In the genomic region with DNA sequence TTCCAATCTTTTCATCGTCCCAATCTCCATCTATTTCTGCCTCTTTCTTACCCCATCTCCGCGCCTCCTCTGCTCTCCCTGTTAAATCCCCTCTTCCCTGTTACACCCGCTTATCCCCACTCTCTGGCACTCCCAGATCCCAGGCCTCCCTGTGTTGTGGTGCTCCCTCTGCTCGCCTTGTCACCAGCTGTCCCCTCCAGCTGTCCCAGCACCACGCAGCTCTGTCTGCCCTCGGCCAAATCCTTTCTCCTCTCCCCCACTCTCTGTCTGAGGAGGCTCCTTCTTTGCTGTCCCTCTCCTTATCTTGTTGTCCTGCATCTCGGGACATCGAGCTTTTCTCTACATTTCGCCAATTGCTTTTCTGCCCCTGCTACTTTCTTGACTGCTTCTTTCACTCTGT, we compare ENCODE assay signal across 8 cellular contexts. TPM values are rescaled to one million over a fixed set of nuclear protein-coding genes. Genes with fewer than 3 reads are reported as not detected.
DNase-seq lines count a peak whose midpoint lies in the region; ATAC-seq lines count a peak whose summit lies in the region.

No MANE protein-coding gene starts in this region.

- H3K9me2 ChIP-seq in Karpas-422 (replicated peaks; ENCODE audit: insufficient read depth, low read length), result no peaks in the 10 kb centered on the region

- no peak for ATAC-seq in CD4-positive, CD25-positive, alpha-beta regulatory T cell (ENCODE audit: low read depth in 2 of 2)
- ATAC-seq in naive B cell (ENCODE audit: low read depth in 2 of 2) (no peak), GM21367 (IDR thresholded peaks at IDR 0.05; ENCODE audit: unreplicated experiment) (no peak), GM21723 (IDR thresholded peaks at IDR 0.05; ENCODE audit: unreplicated experiment) (no peak)

- H4K20me1 ChIP-seq in Karpas-422 (ENCODE audit: insufficient read depth, low read depth, low read length), result peaks cover 28% of the 10 kb centered on the region

- H3K27ac ChIP-seq in CD4-positive, CD25-positive, alpha-beta regulatory T cell (ENCODE audit: insufficient read depth, low read length, poor library complexity, severe bottlenecking), result peak overlapping the region; percentile 87
- H3K27ac ChIP-seq in Karpas-422 (ENCODE audit: low read length), result peak overlapping the region; percentile 65; the same call in 1 of the 2 replicates

- no peak overlapping the region for H2AFZ ChIP-seq in Karpas-422 (ENCODE audit: low read length)

- H3K36me3 ChIP-seq in CD4-positive, CD25-positive, alpha-beta regulatory T cell (ENCODE audit: control insufficient read depth, insufficient read depth, low read length), result peaks cover 19% of the 10 kb centered on the region
- peaks cover 28% of the 10 kb centered on the region for H3K36me3 ChIP-seq in Karpas-422 (ENCODE audit: insufficient read depth, low read length)

- H3K36me3 Mint-ChIP-seq in CD4-positive, CD25-positive, alpha-beta regulatory T cell, result peaks cover 30% of the 10 kb centered on the region
- H3K36me3 Mint-ChIP-seq in naive B cell, result peaks cover 16 to 23% of the 10 kb centered on the region in 2 donors

- H3K4me1 Mint-ChIP-seq in CD4-positive, CD25-positive, alpha-beta regulatory T cell, result peaks cover 10 to 57% (median 30%) of the 10 kb centered on the region in 4 donors
- peaks cover 29 to 59% (median 34%) of the 10 kb centered on the region in 3 donors for H3K4me1 Mint-ChIP-seq in naive B cell

- no peaks in the 10 kb centered on the region for H3K27me3 Mint-ChIP-seq in CD4-positive, CD25-positive, alpha-beta regulatory T cell
- no peaks in the 10 kb centered on the region for H3K27me3 Mint-ChIP-seq in naive B cell

- H3K27me3 ChIP-seq in CD4-positive, CD25-positive, alpha-beta regulatory T cell (ENCODE audit: control insufficient read depth, insufficient read depth, low read length), result no peaks in the 10 kb centered on the region
- H3K27me3 ChIP-seq in Karpas-422 (ENCODE audit: low read length), result no peaks in the 10 kb centered on the region

- peak overlapping the region; percentile 78 for H3K4me3 ChIP-seq in CD4-positive, CD25-positive, alpha-beta regulatory T cell (ENCODE audit: low read depth, low read length)
- H3K4me3 ChIP-seq in Karpas-422 (ENCODE audit: low read length), result peak overlapping the region; percentile 98

- H3K9me3 ChIP-seq in CD4-positive, CD25-positive, alpha-beta regulatory T cell (ENCODE audit: control insufficient read depth in 2 of 2, low read length in 2 of 2), result peaks cover 0 to 14% of the 10 kb centered on the region in 2 experiments
- no peaks in the 10 kb centered on the region for H3K9me3 ChIP-seq in Karpas-422 (ENCODE audit: low read length)

- no peak for DNase-seq in CD4-positive, CD25-positive, alpha-beta regulatory T cell
- DNase-seq in Karpas-422 (no peak), cerebellar cortex (ENCODE audit: low spot score) (peak; percentile 29), naive B cell (no peak), NCI-H1436 (lab: John Stamatoyannopoulos, UW) (no peak), mesenteric fat pad (ENCODE audit: low spot score) (no peak)

- H3K27ac Mint-ChIP-seq in CD4-positive, CD25-positive, alpha-beta regulatory T cell, result peak overlapping the region; percentile 90 to 99 (median 98)
- peak overlapping the region in 5 of 6 donors; percentile 69 to 98 (median 95) for H3K27ac Mint-ChIP-seq in naive B cell

- H3K4me1 ChIP-seq in CD4-positive, CD25-positive, alpha-beta regulatory T cell (ENCODE audit: control insufficient read depth, insufficient read depth, low read length, poor library complexity, severe bottlenecking), result peaks cover 22% of the 10 kb centered on the region
- peaks cover 20% of the 10 kb centered on the region for H3K4me1 ChIP-seq in Karpas-422 (ENCODE audit: low read length)

- H3K9me3 Mint-ChIP-seq in CD4-positive, CD25-positive, alpha-beta regulatory T cell, result peaks cover 0 to 15% (median 4%) of the 10 kb centered on the region in 7 donors
- peaks cover 0 to 7% (median 1%) of the 10 kb centered on the region in 7 donors for H3K9me3 Mint-ChIP-seq in naive B cell

- H3K79me2 ChIP-seq in Karpas-422 (ENCODE audit: low read length), result peaks cover 60% of the 10 kb centered on the region

- H3K4me2 ChIP-seq in Karpas-422 (ENCODE audit: low read depth, low read length, poor library complexity, severe bottlenecking), result peak overlapping the region; percentile 91

- H3K4me3 Mint-ChIP-seq in CD4-positive, CD25-positive, alpha-beta regulatory T cell, result peak overlapping the region; percentile 95 to 98 (median 97)
- peak overlapping the region; percentile 87 to 99 (median 96) for H3K4me3 Mint-ChIP-seq in naive B cell

- peak overlapping the region; percentile 99 for H3K9ac ChIP-seq in Karpas-422 (ENCODE audit: low read length)

RNA-seq across cellular contexts. Expression of gene ZNF160, which starts 1.0 kb away (rescaled TPM):
- total RNA-seq in CD4-positive, CD25-positive, alpha-beta regulatory T cell, result 47.1 TPM
- 10 to 100 TPM; 19.5 to 25.8 (median 23.3) TPM for polyA plus RNA-seq in CD4-positive, CD25-positive, alpha-beta regulatory T cell
- total RNA-seq in Karpas-422 (2014; rRNA removed; shearing (Covaris generic); ENCODE audit: low replicate concordance), result 97.3 and 122 TPM in 2 replicates
- 10 to 100 TPM; 11.2 to 40.7 (median 25.5) TPM for polyA plus RNA-seq in naive B cell (ENCODE audit: low read depth in 6 of 6)
- 32.8 TPM for total RNA-seq in mesenteric fat pad

RNA-seq across cellular contexts. Expression of gene ZNF415, which starts 30.5 kb away (rescaled TPM):
- total RNA-seq in CD4-positive, CD25-positive, alpha-beta regulatory T cell, result 0.49 TPM
- polyA plus RNA-seq in CD4-positive, CD25-positive, alpha-beta regulatory T cell, result 1 to 10 TPM in 2 of 4 donors, not detected in 2; 1.1 to 3.4 TPM
- 9.1 and 11.1 TPM in 2 replicates for total RNA-seq in Karpas-422 (2014; rRNA removed; shearing (Covaris generic); ENCODE audit: low replicate concordance)
- polyA plus RNA-seq in naive B cell (ENCODE audit: low read depth in 6 of 6), result 10 to 100 TPM in 2 of 6 donors, 1 to 10 TPM in 4; 4.6 to 22.2 (median 6.8) TPM
- total RNA-seq in mesenteric fat pad, result 12.7 TPM

RNA-seq across cellular contexts. Expression of gene ZNF347, which starts 56.7 kb away (rescaled TPM):
- total RNA-seq in CD4-positive, CD25-positive, alpha-beta regulatory T cell, result 3.2 TPM
- polyA plus RNA-seq in CD4-positive, CD25-positive, alpha-beta regulatory T cell, result 1 to 10 TPM; 3.7 to 8.8 (median 5.1) TPM
- 11.3 and 17.6 TPM in 2 replicates for total RNA-seq in Karpas-422 (2014; rRNA removed; shearing (Covaris generic); ENCODE audit: low replicate concordance)
- polyA plus RNA-seq in naive B cell (ENCODE audit: low read depth in 6 of 6), result 10 to 100 TPM in 3 of 6 donors, 1 to 10 TPM in 3; 3.4 to 13.3 (median 9.5) TPM
- 9.7 TPM for total RNA-seq in mesenteric fat pad

RNA-seq across cellular contexts. Expression of gene ERVV-2, which starts 57.6 kb away (rescaled TPM):
- total RNA-seq in CD4-positive, CD25-positive, alpha-beta regulatory T cell, result not detected
- not detected for polyA plus RNA-seq in CD4-positive, CD25-positive, alpha-beta regulatory T cell
- 0.29 TPM in 1 of 2 replicates, not detected in the other for total RNA-seq in Karpas-422 (2014; rRNA removed; shearing (Covaris generic); ENCODE audit: low replicate concordance)
- not detected for polyA plus RNA-seq in naive B cell (ENCODE audit: low read depth in 6 of 6)
- not detected for total RNA-seq in mesenteric fat pad
